ENCODE assay signal across 16 cellular contexts in genomic region chr1:49435291-49435690, GRCh38.
DNase-seq lines count a peak whose midpoint lies in the region; ATAC-seq, FAIRE-seq and TF ChIP-seq lines count a peak whose summit lies in the region.
"Had no signal": no experiment of that assay in that cellular context is flagged by ENCODE, and none has a peak within 500 bp of the region (broad histone marks: within the 10 kb centered on the region; RNA-seq: fewer than 3 reads in every experiment).

No MANE protein-coding gene starts in this region.

- H3K9me3 ChIP-seq in astrocyte (ENCODE audit: insufficient read depth, low read depth, low read length), result no peaks in the 10 kb centered on the region
- H3K9me3 ChIP-seq in aorta (ENCODE audit: control insufficient read depth, low read length), result peaks cover 3% of the 10 kb centered on the region
- H3K9me3 ChIP-seq in kidney (ENCODE audit: control insufficient read depth in 1 of 2, low read length in 2 of 2), result peaks cover 0 to 6% of the 10 kb centered on the region in 2 donors

- H3K27ac ChIP-seq in astrocyte (ENCODE audit: low read depth, low read length) (no peak overlapping the region), aorta (ENCODE audit: low read depth in 1 of 2, low read length in 2 of 2) (no peak overlapping the region), kidney (ENCODE audit: low read depth in 2 of 2, low read length in 2 of 2) (no peak overlapping the region)
- H3K27ac ChIP-seq: HL-60 had no signal

- ATAC-seq in aorta (ENCODE audit: low FRiP score), result no peak
- ATAC-seq: T-cell had no signal

- no peak overlapping the region for H2AFZ ChIP-seq in astrocyte (ENCODE audit: low read depth, low read length)

- no peak overlapping the region for H3K4me3 ChIP-seq in astrocyte (ENCODE audit: insufficient read depth, low read depth, low read length)
- H3K4me3 ChIP-seq in aorta (ENCODE audit: low read length in 2 of 2), result no peak overlapping the region
- no peak overlapping the region for H3K4me3 ChIP-seq in kidney (ENCODE audit: low read length in 2 of 2)

- no peaks in the 10 kb centered on the region for H3K79me2 ChIP-seq in astrocyte (ENCODE audit: insufficient read depth, low read length)

- H3K36me3 ChIP-seq in astrocyte (ENCODE audit: insufficient read depth, low read length) (no peaks in the 10 kb centered on the region), aorta (ENCODE audit: control insufficient read depth in 1 of 2, insufficient read depth in 2 of 2, low read length in 1 of 2) (no peaks in the 10 kb centered on the region), kidney (ENCODE audit: control insufficient read depth in 1 of 2, insufficient read depth in 2 of 2, low read length in 2 of 2) (no peaks in the 10 kb centered on the region)

- FAIRE-seq in astrocyte (lab: Jason Lieb, UNC), result no peak
- FAIRE-seq in kidney (lab: Jason Lieb, UNC), result no peak

- H3K27me3 Mint-ChIP-seq in astrocyte (ENCODE audit: low read depth, unreplicated experiment), result no peaks in the 10 kb centered on the region
- no peaks in the 10 kb centered on the region for H3K27me3 Mint-ChIP-seq in type B pancreatic cell
- H3K27me3 Mint-ChIP-seq: T-cell had no signal

- TF ChIP-seq CTCF in astrocyte (IDR thresholded peaks at IDR 0.05; ENCODE audit: insufficient read depth, low read depth, low read length) (no peak), kidney (IDR thresholded peaks at IDR 0.05; ENCODE audit: borderline replicate concordance, extremely low read depth, insufficient read depth) (no peak), type B pancreatic cell (conservative IDR thresholded peaks at IDR 0.05) (no peak)

- H3K9me3 Mint-ChIP-seq in astrocyte (ENCODE audit: unreplicated experiment), result peaks cover 2% of the 10 kb centered on the region
- H3K9me3 Mint-ChIP-seq in type B pancreatic cell, result peaks cover 10% of the 10 kb centered on the region

- H4K20me1 ChIP-seq in astrocyte (ENCODE audit: insufficient read depth, low read length), result no peaks in the 10 kb centered on the region

- intact Hi-C loops in aorta (cut with DNase I), result no loop called here
- intact Hi-C loops in kidney (cut with DNase I), result no loop called here

- no peak overlapping the region for H3K9ac ChIP-seq in astrocyte (ENCODE audit: low read length)
- H3K9ac ChIP-seq in kidney (ENCODE audit: low read length in 2 of 2), result no peak overlapping the region

- DNase-seq in DMS153 (lab: John Stamatoyannopoulos, UW), result peak; percentile 94
- peak in 2 of 3 experiments; percentile 14 to 63 for DNase-seq in NCI-H1417 (lab: John Stamatoyannopoulos, UW)
- peak; percentile 69 for DNase-seq in NCI-H510A treated with DMSO at 0.1 percent for 48 hours (lab: John Stamatoyannopoulos, UW)
- DNase-seq in astrocyte (ENCODE audit: low read depth), result peak; percentile 8
- no peak for DNase-seq in aorta
- DNase-seq in kidney, result no peak
- no peak for DNase-seq in type B pancreatic cell (ENCODE audit: extremely low spot score, unreplicated experiment)
- no peak for DNase-seq in GM19240 (ENCODE audit: insufficient read length, low spot score)
- DNase-seq: DND-41, GF-D8, GOT3, KBM-7, NCI-H1048, NCI-H1930, T-cell had no signal

- H3K4me1 ChIP-seq in astrocyte (ENCODE audit: insufficient read depth, low read length), result no peaks in the 10 kb centered on the region
- no peaks in the 10 kb centered on the region for H3K4me1 ChIP-seq in aorta (ENCODE audit: control insufficient read depth in 1 of 2, insufficient read depth in 2 of 2, low read length in 2 of 2)
- no peaks in the 10 kb centered on the region for H3K4me1 ChIP-seq in kidney (ENCODE audit: control insufficient read depth in 1 of 2, insufficient read depth in 1 of 2, low read depth in 1 of 2, low read length in 2 of 2)

- H3K4me1 Mint-ChIP-seq in astrocyte (ENCODE audit: low read depth, unreplicated experiment), result no peaks in the 10 kb centered on the region
- H3K4me1 Mint-ChIP-seq in type B pancreatic cell (ENCODE audit: unreplicated experiment), result no peaks in the 10 kb centered on the region
- H3K4me1 Mint-ChIP-seq: T-cell had no signal

- no peaks in the 10 kb centered on the region for H3K27me3 ChIP-seq in astrocyte (ENCODE audit: insufficient read depth, low read length)
- H3K27me3 ChIP-seq in aorta (ENCODE audit: control insufficient read depth in 1 of 2, insufficient read depth in 2 of 2, low read length in 1 of 2), result no peaks in the 10 kb centered on the region

- H3K27ac Mint-ChIP-seq in astrocyte (ENCODE audit: unreplicated experiment) (no peak overlapping the region), type B pancreatic cell (no peak overlapping the region)
- H3K27ac Mint-ChIP-seq: T-cell had no signal

- H3K36me3 Mint-ChIP-seq in astrocyte (ENCODE audit: low read depth, unreplicated experiment) (no peaks in the 10 kb centered on the region), type B pancreatic cell (no peaks in the 10 kb centered on the region)
- H3K36me3 Mint-ChIP-seq: T-cell had no signal

- no peak overlapping the region for H3K4me3 Mint-ChIP-seq in astrocyte (ENCODE audit: unreplicated experiment)
- H3K4me3 Mint-ChIP-seq in type B pancreatic cell, result no peak overlapping the region
- H3K4me3 Mint-ChIP-seq: T-cell had no signal

- no peak overlapping the region for H3K4me2 ChIP-seq in astrocyte (ENCODE audit: low read length)

Comparison
In these comparisons a context has a peak if more than half of its experiments do, and no peak if none do; other contexts are left out.
1. DNase-seq: peak in DMS153 (single experiment), NCI-H1417 (2 of 3), NCI-H510A treated with DMSO at 0.1 percent for 48 hours (single experiment) and astrocyte (single experiment); none in aorta (0 of 2), kidney (single experiment), type B pancreatic cell (single experiment) and GM19240 (single experiment).